26 cellular contexts compared by ENCODE assay signal in the genomic region with DNA sequence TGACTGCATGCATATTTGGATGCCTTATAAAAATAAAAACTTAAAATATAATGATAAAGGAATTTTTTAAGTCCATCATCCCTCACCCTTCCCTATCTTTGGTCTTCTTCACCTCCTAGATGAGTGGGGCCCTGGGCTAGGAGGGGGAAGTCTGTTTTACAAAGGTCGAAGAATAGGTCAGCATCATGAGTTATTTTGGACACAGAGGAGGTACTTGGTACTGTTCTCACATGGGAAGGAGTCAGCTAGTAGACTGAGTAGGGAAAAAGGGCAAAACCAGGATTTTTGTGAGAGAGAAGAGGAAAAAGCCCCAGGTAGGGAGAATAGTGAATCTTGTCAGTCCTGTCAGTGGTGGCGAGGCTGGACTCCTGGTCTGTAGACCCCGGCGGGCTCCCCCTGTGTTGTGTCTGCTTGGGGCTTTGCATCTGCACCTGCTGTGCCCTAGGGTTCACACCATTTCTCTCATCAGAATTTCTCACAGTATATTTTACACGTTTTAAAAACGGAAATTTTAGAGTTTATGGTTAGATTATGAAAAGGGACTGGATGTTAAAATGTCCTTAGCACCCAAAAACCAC. TPM values are rescaled to one million over a fixed set of nuclear protein-coding genes. Genes with fewer than 3 reads are reported as not detected.
A peak's percentile ranks its signal among the peaks of the same experiment; 100 is the strongest.
DNase-seq lines count a peak whose midpoint lies in the region; ATAC-seq, FAIRE-seq and TF ChIP-seq lines count a peak whose summit lies in the region.
"Had no signal": no experiment of that assay in that cellular context is flagged by ENCODE, and none has a peak within 500 bp of the region (broad histone marks: within the 10 kb centered on the region; RNA-seq: fewer than 3 reads in every experiment).

No MANE protein-coding gene starts in this region.

- no peaks in the 10 kb centered on the region for H3K27me3 Mint-ChIP-seq in naive B cell
- H3K27me3 Mint-ChIP-seq: activated naive CD4-positive, alpha-beta T cell treated with anti-CD3 and anti-CD28 coated beads, Interleukin-2, amount 50 U/mL, for 24 hours had no signal

- H3K36me3 ChIP-seq in DOHH2 (ENCODE audit: control insufficient read depth, low read length) (peaks cover 59% of the 10 kb centered on the region), gastrocnemius medialis (no peaks in the 10 kb centered on the region)
- H3K36me3 ChIP-seq: HAP-1, neutrophil, upper lobe of right lung had no signal

- intact Hi-C loops in gastrocnemius medialis (cut with DNase I; ENCODE audit: low total_unique reads): loop anchor here (10.0 kb wide), 1 partner anchor 419 kb away; no protein-coding TSS in a partner anchor

- H3K4me1 ChIP-seq in DOHH2 (ENCODE audit: control insufficient read depth, low read length): peaks cover 99% of the 10 kb centered on the region
- no peaks in the 10 kb centered on the region for H3K4me1 ChIP-seq in gastrocnemius medialis
- H3K4me1 ChIP-seq: psoas muscle, upper lobe of right lung had no signal

- peaks cover 71% of the 10 kb centered on the region for H3F3A ChIP-seq in DOHH2 (ENCODE audit: control insufficient read depth, insufficient read depth)

- H3K4me1 Mint-ChIP-seq in naive B cell: peaks cover 74 to 93% (median 86%) of the 10 kb centered on the region in 3 donors

- peak; percentile 63 for FAIRE-seq in GM19239 (lab: Jason Lieb, UNC)
- FAIRE-seq: HepG2 had no signal

- DNase-seq in GM19239 (ENCODE audit: insufficient read length, low spot score) (no peak), naive B cell (no peak), T1000 (lab: John Stamatoyannopoulos, UW) (no peak), SKM-1 (lab: John Stamatoyannopoulos, UW; ENCODE audit: unreplicated experiment) (no peak), gastrocnemius medialis (no peak), GM13976 (ENCODE audit: low spot score) (no peak)
- DNase-seq: ACHN; C1 segment of cervical spinal cord; Calu3; EL; head of caudate nucleus; NCI-H1105; NCI-H748 treated with DMSO at 0.1 percent for 48 hours; psoas muscle; stimulated activated CD8-positive, alpha-beta memory T cell treated with anti-CD3 and anti-CD28 coated beads, Interleukin-4, amount 100 ng/mL, for 48 hours; upper lobe of right lung had no signal

- TF ChIP-seq POLR2A in Raji (IDR thresholded peaks at IDR 0.05; ENCODE audit: insufficient read depth, low read depth, low read length) (peak; percentile 38), gastrocnemius medialis (IDR thresholded peaks at IDR 0.05) (no peak)

- H3K27me3 ChIP-seq in DOHH2 (ENCODE audit: control insufficient read depth, low read length) (no peaks in the 10 kb centered on the region), gastrocnemius medialis (no peaks in the 10 kb centered on the region)
- H3K27me3 ChIP-seq: neutrophil, upper lobe of right lung had no signal

- peak overlapping the region in 5 of 8 donors; percentile 37 to 89 (median 58) for H3K4me3 Mint-ChIP-seq in naive B cell
- H3K4me3 Mint-ChIP-seq: activated naive CD4-positive, alpha-beta T cell treated with anti-CD3 and anti-CD28 coated beads, Interleukin-2, amount 50 U/mL, for 24 hours; T-helper 2 cell treated with Interferon-gamma antibody and Interleukin-4, amounts not matched to agents 5 μg/mL and 100 μg/mL, for 36 hours; WTC11 had no signal

- peak overlapping the region; percentile 82 for H3K4me2 ChIP-seq in DOHH2 (ENCODE audit: low read length)

- in situ Hi-C loops in gastrocnemius medialis (cut with MboI; ENCODE audit: low sequenced_read_pairs in 4 of 4) (loop anchor here in 1 of 4 donors (25.0 kb wide), 1 partner anchor 396 kb away; no protein-coding TSS in a partner anchor), GM13976 (cut with MboI; ENCODE audit: low sequenced_read_pairs, unreplicated experiment) (loop anchor here (10.0 kb wide), 1 partner anchor 379 kb away; a partner anchor contains a TSS)

- H3K9me3 Mint-ChIP-seq in naive B cell: no peaks in the 10 kb centered on the region
- H3K9me3 Mint-ChIP-seq: activated naive CD4-positive, alpha-beta T cell treated with anti-CD3 and anti-CD28 coated beads, Interleukin-2, amount 50 U/mL, for 24 hours; T-helper 2 cell treated with Interferon-gamma antibody and Interleukin-4, amounts not matched to agents 5 μg/mL and 100 μg/mL, for 36 hours; WTC11 had no signal

- H3K27ac Mint-ChIP-seq in naive B cell: peak overlapping the region in 5 of 6 donors; percentile 73 to 98 (median 96)
- H3K27ac Mint-ChIP-seq: activated naive CD4-positive, alpha-beta T cell treated with anti-CD3 and anti-CD28 coated beads, Interleukin-2, amount 50 U/mL, for 24 hours; T-helper 2 cell treated with Interferon-gamma antibody and Interleukin-4, amounts not matched to agents 5 μg/mL and 100 μg/mL, for 36 hours; WTC11 had no signal

- no peaks in the 10 kb centered on the region for H4K20me1 ChIP-seq in DOHH2 (ENCODE audit: control insufficient read depth, insufficient read depth, low read depth, low read length)

- peaks cover 23% of the 10 kb centered on the region for H3K79me2 ChIP-seq in DOHH2 (ENCODE audit: control insufficient read depth, low read length)

- no peaks in the 10 kb centered on the region for H3K9me2 ChIP-seq in DOHH2 (replicated peaks; ENCODE audit: control insufficient read depth, low read length)

- H3K27ac ChIP-seq in DOHH2 (ENCODE audit: low read depth, low read length): peak overlapping the region; percentile 99
- H3K27ac ChIP-seq in gastrocnemius medialis: no peak overlapping the region
- H3K27ac ChIP-seq: neutrophil, psoas muscle, RWPE1, upper lobe of right lung had no signal

- no peaks in the 10 kb centered on the region for H3K9me3 ChIP-seq in DOHH2 (ENCODE audit: control insufficient read depth, insufficient read depth, low read length)
- no peaks in the 10 kb centered on the region for H3K9me3 ChIP-seq in gastrocnemius medialis
- H3K9me3 ChIP-seq: HAP-1, neutrophil, psoas muscle, upper lobe of right lung had no signal

- no peaks in the 10 kb centered on the region for H3K36me3 Mint-ChIP-seq in naive B cell

- no peak for TF ChIP-seq CTCF in DOHH2 (IDR thresholded peaks at IDR 0.05; ENCODE audit: low read depth, low read length, poor library complexity, severe bottlenecking)
- no peak for TF ChIP-seq CTCF in gastrocnemius medialis (IDR thresholded peaks at IDR 0.05 in 4 of 5, conservative IDR thresholded peaks at IDR 0.05 in 1 of 5)
- TF ChIP-seq CTCF in GM13976 (IDR thresholded peaks at IDR 0.05; ENCODE audit: borderline replicate concordance, control extremely low read depth, extremely low read depth, insufficient read depth, missing control alignments): no peak

- H3K4me3 ChIP-seq in DOHH2 (ENCODE audit: low read length) (peak overlapping the region; percentile 65), gastrocnemius medialis (no peak overlapping the region)
- H3K4me3 ChIP-seq: HAP-1 had no signal

- ATAC-seq in naive B cell (ENCODE audit: low read depth in 2 of 2) (no peak), gastrocnemius medialis (no peak)
- ATAC-seq: HepG2, psoas muscle, SK-N-SH treated with all-trans-retinoic acid at 6 μM for 48 hours, upper lobe of right lung, WTC11 had no signal

RNA-seq across cellular contexts. Expression of a gene that starts 17.2 kb away (rescaled TPM):
- polyA plus RNA-seq in naive B cell (ENCODE audit: low read depth in 6 of 6): 10 to 100 TPM; 24.3 to 84.9 (median 41.6) TPM
- not detected for total RNA-seq in gastrocnemius medialis
- total RNA-seq: Calu3, HepG2, psoas muscle had no signal
- polyA plus RNA-seq: HepG2 had no signal

RNA-seq across cellular contexts. Expression of a gene that starts 29.7 kb away (rescaled TPM):
- 1 to 10 TPM in 1 of 6 donors, under 1 TPM in 4, not detected in 1; 0.23 to 1.1 (median 0.61) TPM for polyA plus RNA-seq in naive B cell (ENCODE audit: low read depth in 6 of 6)
- 1 to 10 TPM in 1 of 4 donors, under 1 TPM in 3; 0.39 to 1.1 (median 0.82) TPM for total RNA-seq in gastrocnemius medialis
